1 cellular context compared by ENCODE assay signal in genomic region chr18:36179562-36180334, GRCh38.
TF ChIP-seq lines count a peak whose summit lies in the region.

No MANE protein-coding gene starts in this region.

TF ChIP-seq in PFSK-1, 5 proteins besides CTCF, POLR2A, EP300 and RAD21 (continued from another document):
- no peak for TF ChIP-seq FOXP2 (optimal IDR thresholded peaks at IDR 0.05; ENCODE audit: borderline replicate concordance, extremely low read depth, extremely low read length, insufficient read depth)
TF ChIP-seq in PFSK-1: peak in this region for 1.
